Comparison of ENCODE assay signal across 9 cellular contexts in genomic region chr2:157898591-157898996, GRCh38. TPM values are rescaled to one million over a fixed set of nuclear protein-coding genes. Genes with fewer than 3 reads are reported as not detected.
DNase-seq lines count a peak whose midpoint lies in the region; ATAC-seq, FAIRE-seq and TF ChIP-seq lines count a peak whose summit lies in the region.
"Had no signal": no experiment of that assay in that cellular context is flagged by ENCODE, and none has a peak within 500 bp of the region (broad histone marks: within the 10 kb centered on the region; RNA-seq: fewer than 3 reads in every experiment).

No MANE protein-coding gene starts in this region.

- ATAC-seq in heart left ventricle (peak; percentile 50 to 92 (median 82)), GM21825 (IDR thresholded peaks at IDR 0.05; ENCODE audit: unreplicated experiment) (no peak)

- H3K4me2 ChIP-seq in skeletal muscle satellite cell (ENCODE audit: low read length) = peak overlapping the region; percentile 1

- WGBS in heart left ventricle, 4 donors = 51 to 64% (median 59%) methylated on average over 2 of the region's 2 CpGs

- H3K27ac ChIP-seq in heart left ventricle = peak overlapping the region in 1 of 12 donors; percentile 76
- no peak overlapping the region for H3K27ac ChIP-seq in right atrium auricular region

- intact Hi-C loops in heart left ventricle (cut with DNase I) = loop anchor here in 2 of 10 donors (10.0 kb wide), 2 partner anchors 86 to 96 kb away; no protein-coding TSS in a partner anchor

- H3K4me1 ChIP-seq in heart left ventricle (peaks cover 0 to 26% (median 5%) of the 10 kb centered on the region in 12 donors), right atrium auricular region (peaks cover 0 to 12% of the 10 kb centered on the region in 2 donors), skeletal muscle satellite cell (ENCODE audit: control insufficient read depth, insufficient read depth, low read length) (peaks cover 43% of the 10 kb centered on the region)

- H3K27me3 ChIP-seq in heart left ventricle = no peaks in the 10 kb centered on the region
- H3K27me3 ChIP-seq in right atrium auricular region = no peaks in the 10 kb centered on the region
- no peaks in the 10 kb centered on the region for H3K27me3 ChIP-seq in bronchial epithelial cell (ENCODE audit: control insufficient read depth, insufficient read depth, low read length)
- H3K27me3 ChIP-seq in skeletal muscle satellite cell (ENCODE audit: control insufficient read depth, insufficient read depth, low read length) = no peaks in the 10 kb centered on the region

- H3K36me3 ChIP-seq in heart left ventricle = no peaks in the 10 kb centered on the region
- H3K36me3 ChIP-seq in right atrium auricular region = no peaks in the 10 kb centered on the region
- no peaks in the 10 kb centered on the region for H3K36me3 ChIP-seq in bronchial epithelial cell (ENCODE audit: control insufficient read depth, insufficient read depth, low read length)
- H3K36me3 ChIP-seq in skeletal muscle satellite cell (ENCODE audit: insufficient read depth, low read length) = no peaks in the 10 kb centered on the region

- H3K9ac ChIP-seq in skeletal muscle satellite cell (ENCODE audit: low read depth, low read length) = no peak overlapping the region

- H3K4me3 ChIP-seq in heart left ventricle = no peak overlapping the region
- H3K4me3 ChIP-seq in right atrium auricular region = no peak overlapping the region
- no peak overlapping the region for H3K4me3 ChIP-seq in bronchial epithelial cell (ENCODE audit: low read depth, low read length)
- no peak overlapping the region for H3K4me3 ChIP-seq in skeletal muscle satellite cell (ENCODE audit: low read length)

- no peak for TF ChIP-seq POLR2A in heart left ventricle (IDR thresholded peaks at IDR 0.05)

- peak in 1 of 5 donors; percentile 55 for DNase-seq in heart left ventricle
- no peak for DNase-seq in right atrium auricular region (ENCODE audit: low spot score)
- DNase-seq in activated CD4-positive, CD25-positive, alpha-beta regulatory T cell (lab: John Stamatoyannopoulos, UW) = peak; percentile 17 to 37 (median 29)
- peak; percentile 90 for DNase-seq in bronchial epithelial cell (ENCODE audit: low read depth)
- DNase-seq in NCI-H345 treated with DMSO at 0.1 percent for 48 hours (lab: John Stamatoyannopoulos, UW; ENCODE audit: unreplicated experiment) = no peak
- DNase-seq in NCI-H345 (lab: John Stamatoyannopoulos, UW) = no peak
- DNase-seq: activated B cell treated with CpG ODN at 0.5 μM for 24 hours had no signal

- no peak for FAIRE-seq in bronchial epithelial cell (lab: Jason Lieb, UNC)

- TF ChIP-seq CTCF in heart left ventricle (IDR thresholded peaks at IDR 0.05) (no peak), right atrium auricular region (IDR thresholded peaks at IDR 0.05) (no peak), bronchial epithelial cell (IDR thresholded peaks at IDR 0.05; ENCODE audit: insufficient read depth, low read length, severe bottlenecking) (no peak)

- H3K9me3 ChIP-seq in heart left ventricle (no peaks in the 10 kb centered on the region), right atrium auricular region (no peaks in the 10 kb centered on the region), skeletal muscle satellite cell (replicated peaks; ENCODE audit: low read length) (no peaks in the 10 kb centered on the region)

RNA-seq across cellular contexts. Expression of gene ACVR1, which starts 22.5 kb away (rescaled TPM):
- 10 to 100 TPM; 15.3 to 37.6 (median 23.9) TPM for total RNA-seq in heart left ventricle
- polyA plus RNA-seq in heart left ventricle = 10 to 100 TPM in 1 of 2 donors, 1 to 10 TPM in 1; 5.6 to 26.3 TPM
- 10 to 100 TPM; 34.5 to 36.8 TPM for total RNA-seq in right atrium auricular region
- total RNA-seq in bronchial epithelial cell = 17.1 and 17.3 TPM in 2 replicates
- total RNA-seq in skeletal muscle satellite cell (2012; rRNA removed) = 23.3 and 24.0 TPM in 2 replicates

Comparison
In these comparisons a context has a peak if more than half of its experiments do, and no peak if none do; other contexts are left out.
1. DNase-seq: peak in activated CD4-positive, CD25-positive, alpha-beta regulatory T cell (4 of 4) and bronchial epithelial cell (single experiment); none in right atrium auricular region (single experiment), NCI-H345 treated with DMSO at 0.1 percent for 48 hours (single experiment) and NCI-H345 (single experiment).